1 cellular context compared by ENCODE assay signal in genomic region chr6:7155871-7156579, GRCh38.
A peak's percentile ranks its signal among the peaks of the same experiment; 100 is the strongest.
TF ChIP-seq lines count a peak whose summit lies in the region.

No MANE protein-coding gene starts in this region.

TF ChIP-seq in GM12878, 131 proteins besides CTCF, POLR2A, EP300 and RAD21 (continued from another document):
- no peak for TF ChIP-seq IRF5 (IDR thresholded peaks at IDR 0.05; ENCODE audit: borderline replicate concordance)
- no peak; the same call in none of the 2 replicates for TF ChIP-seq IKZF1 (conservative IDR thresholded peaks at IDR 0.05)
- TF ChIP-seq POLR2AphosphoS2 (IDR thresholded peaks at IDR 0.05; ENCODE audit: low read depth, low read length), result no peak
- no peak for TF ChIP-seq TBL1XR1 (IDR thresholded peaks at IDR 0.05; ENCODE audit: low read depth, low read length)
- TF ChIP-seq POLR2AphosphoS5 (IDR thresholded peaks at IDR 0.05; ENCODE audit: low read length), result no peak; the same call in 1 of the 2 replicates
- peak; percentile 58 for TF ChIP-seq MEF2B (IDR thresholded peaks at IDR 0.05; ENCODE audit: partially characterized antibody, poor library complexity, severe bottlenecking)
- peak; percentile 48; the same call in 1 of the 2 replicates for TF ChIP-seq RUNX3 (IDR thresholded peaks at IDR 0.05; ENCODE audit: low read length)
- TF ChIP-seq FOS (IDR thresholded peaks at IDR 0.05; ENCODE audit: borderline replicate concordance, extremely low read depth, insufficient read length), result no peak
- no peak for TF ChIP-seq YY1 (IDR thresholded peaks at IDR 0.05; ENCODE audit: low read depth, low read length)
- TF ChIP-seq TCF7 (IDR thresholded peaks at IDR 0.05; ENCODE audit: borderline replicate concordance), result no peak
- no peak for TF ChIP-seq RB1 (IDR thresholded peaks at IDR 0.05; ENCODE audit: borderline replicate concordance)
- TF ChIP-seq TCF3 (IDR thresholded peaks at IDR 0.05; ENCODE audit: borderline replicate concordance, insufficient read depth, low read depth, low read length), result 0 out of 2 replicates have a peak, but pooled peaks have one; percentile 23
- TF ChIP-seq E4F1 (IDR thresholded peaks at IDR 0.05; ENCODE audit: borderline replicate concordance, partially characterized antibody), result no peak
- TF ChIP-seq ZNF687 (IDR thresholded peaks at IDR 0.05), result no peak
- TF ChIP-seq ESRRA (IDR thresholded peaks at IDR 0.05; ENCODE audit: low read length), result no peak
- no peak for TF ChIP-seq REST (IDR thresholded peaks at IDR 0.05; ENCODE audit: low read depth, low read length)
- no peak for TF ChIP-seq NRF1 (conservative IDR thresholded peaks at IDR 0.05; ENCODE audit: low read depth, low read length)
- no peak for TF ChIP-seq CEBPZ (IDR thresholded peaks at IDR 0.05; ENCODE audit: low read depth, low read length)
- TF ChIP-seq IRF3 (IDR thresholded peaks at IDR 0.05), result no peak
- no peak for TF ChIP-seq SP1 (IDR thresholded peaks at IDR 0.05; ENCODE audit: low read depth, low read length)
- no peak for TF ChIP-seq NR2F1 (conservative IDR thresholded peaks at IDR 0.05)
